Comparison of ENCODE assay signal across 8 cellular contexts in genomic region chr14:101705733-101706508, GRCh38. TPM values are rescaled to one million over a fixed set of nuclear protein-coding genes. Genes with fewer than 3 reads are reported as not detected.
A peak's percentile ranks its signal among the peaks of the same experiment; 100 is the strongest.
DNase-seq lines count a peak whose midpoint lies in the region; ATAC-seq and TF ChIP-seq lines count a peak whose summit lies in the region.

No MANE protein-coding gene starts in this region.

- intact Hi-C loops in CD14-positive monocyte (cut with micrococcal nuclease) (loop anchor here (2.0 to 10.0 kb wide), 5 partner anchors 51 to 169 kb away; no protein-coding TSS in a partner anchor), left ventricle myocardium superior (cut with micrococcal nuclease) (no loop called here)

- DNase-seq in CD14-positive monocyte (ENCODE audit: low spot score) = peak; percentile 63
- DNase-seq in MM.1S = peak; percentile 40
- peak; percentile 57 for DNase-seq in activated gamma-delta T cell (lab: John Stamatoyannopoulos, UW)
- DNase-seq in left ventricle myocardium superior = peak; percentile 79
- no peak for DNase-seq in amniotic stem cell (lab: John Stamatoyannopoulos, UW)

- H3K4me1 ChIP-seq in MM.1S (ENCODE audit: low read length) = no peaks in the 10 kb centered on the region; the same call in 1 of the 2 replicates

- ATAC-seq in left ventricle myocardium superior (peak; percentile 89), GM18909 (IDR thresholded peaks at IDR 0.05; ENCODE audit: poor library complexity, unreplicated experiment) (no peak), GM18517 (IDR thresholded peaks at IDR 0.05; ENCODE audit: unreplicated experiment) (no peak)

- H3K27me3 Mint-ChIP-seq in CD14-positive monocyte (ENCODE audit: low read depth in 3 of 3) = peaks cover 44 to 60% (median 46%) of the 10 kb centered on the region in 3 donors

- peak overlapping the region; percentile 10; the same call in 1 of the 2 replicates for H3K9ac ChIP-seq in MM.1S (ENCODE audit: low read length)

- H3K9me3 Mint-ChIP-seq in CD14-positive monocyte = peaks cover 0 to 10% (median 6%) of the 10 kb centered on the region in 7 donors

- no peaks in the 10 kb centered on the region for H4K20me1 ChIP-seq in MM.1S (ENCODE audit: insufficient read depth, low read length)

- no peaks in the 10 kb centered on the region for H3K9me3 ChIP-seq in MM.1S (replicated peaks; ENCODE audit: insufficient read depth, low read length)

- no peaks in the 10 kb centered on the region for H3F3A ChIP-seq in MM.1S (ENCODE audit: insufficient read depth, low read length)

- no peak overlapping the region for H3K27ac Mint-ChIP-seq in CD14-positive monocyte

- no peaks in the 10 kb centered on the region for H3K27me3 ChIP-seq in MM.1S (replicated peaks; ENCODE audit: insufficient read depth, low read length)

- no peaks in the 10 kb centered on the region for H3K79me2 ChIP-seq in MM.1S (ENCODE audit: low read length)

- peak overlapping the region; percentile 66 for H3K4me3 Mint-ChIP-seq in CD14-positive monocyte

- H3K4me2 ChIP-seq in MM.1S (ENCODE audit: low read depth, low read length) = peak overlapping the region; percentile 32; the same call in 1 of the 2 replicates

- H3K27ac ChIP-seq in MM.1S (ENCODE audit: low read length) (no peak overlapping the region), skin epidermis (peak overlapping the region; percentile 16 to 87 (median 79))

- no peak overlapping the region for H3K4me3 ChIP-seq in MM.1S (ENCODE audit: low read length)
- peak overlapping the region; percentile 11 to 37 (median 31) for H3K4me3 ChIP-seq in skin epidermis

- H3K9me2 ChIP-seq in MM.1S (replicated peaks; ENCODE audit: insufficient read depth, low read length) = no peaks in the 10 kb centered on the region

- no peaks in the 10 kb centered on the region for H3K36me3 ChIP-seq in MM.1S (replicated peaks; ENCODE audit: insufficient read depth, low read length)

- H2AFZ ChIP-seq in MM.1S (ENCODE audit: low read length) = peak overlapping the region; percentile 53; the same call in 1 of the 2 replicates

- peaks cover 24% of the 10 kb centered on the region for H3K4me1 Mint-ChIP-seq in CD14-positive monocyte

- peaks cover 4% of the 10 kb centered on the region in 2 donors for H3K36me3 Mint-ChIP-seq in CD14-positive monocyte

- TF ChIP-seq CTCF in CD14-positive monocyte (IDR thresholded peaks at IDR 0.05) = no peak
- TF ChIP-seq CTCF in MM.1S (IDR thresholded peaks at IDR 0.05; ENCODE audit: low read length) = no peak

RNA-seq across cellular contexts. Expression of gene PPP2R5C, which starts 55.6 kb away (rescaled TPM):
- 10 to 100 TPM; 61.9 to 64.0 TPM for polyA plus RNA-seq in CD14-positive monocyte
- 211 TPM for total RNA-seq in left ventricle myocardium superior
